In genomic region chr1:19854866-19855265, GRCh38 we compare ENCODE assay signal across 38 cellular contexts. TPM values are rescaled to one million over a fixed set of nuclear protein-coding genes. Genes with fewer than 3 reads are reported as not detected.
"Had no signal": no experiment of that assay in that cellular context is flagged by ENCODE, and none has a peak within 500 bp of the region (broad histone marks: within the 10 kb centered on the region; RNA-seq: fewer than 3 reads in every experiment).

No MANE protein-coding gene starts in this region.

- H3K9me3 Mint-ChIP-seq: activated CD4-positive, alpha-beta memory T cell treated with anti-CD3 and anti-CD28 coated beads, Interleukin-2, amount 10 ng/mL, durations not matched to agents 7 days and 5 days; activated CD4-positive, alpha-beta T cell treated with anti-CD3 and anti-CD28 coated beads, Interleukin-2, amount 10 ng/mL, durations not matched to agents 7 days and 5 days; activated naive CD4-positive, alpha-beta T cell treated with anti-CD3 and anti-CD28 coated beads, Interleukin-2, amount 10 ng/mL, durations not matched to agents 7 days and 5 days; activated naive CD4-positive, alpha-beta T cell treated with anti-CD3 and anti-CD28 coated beads, Interleukin-2, amount 50 U/mL, for 24 hours; activated naive CD8-positive, alpha-beta T cell treated with anti-CD3 and anti-CD28 coated beads, Interleukin-2, amount 10 ng/mL, durations not matched to agents 7 days and 5 days; activated naive CD8-positive, alpha-beta T cell treated with anti-CD3 and anti-CD28 coated beads, Interleukin-2, amount 50 U/mL, for 24 hours; activated T-cell treated with anti-CD3 and anti-CD28 coated beads, Interleukin-2, amount 50 U/mL, for 24 hours; activated T-helper 2 cell treated with anti-CD3 and anti-CD28 coated beads, Interferon-gamma antibody, Interleukin-2, Interleukin-4, amounts not matched to agents 10 μg/mL and 5 μg/mL and 100 μg/mL, durations not matched to agents 14 hours and 24 hours and 36 hours; brain; central memory CD8-positive, alpha-beta T cell; T-helper 1 cell treated with Interleukin-12 subunit alpha and Interleukin-12 subunit beta and Interleukin-4 antibody, amounts not matched to agents 30 μg/mL and 1 μg/mL, for 36 hours; T-helper 2 cell treated with Interferon-gamma antibody and Interleukin-4, amounts not matched to agents 5 μg/mL and 100 μg/mL, for 36 hours had no signal

- H3K4me1 ChIP-seq: ascending aorta had no signal

- H3K4me3 ChIP-seq: ascending aorta, cardiac muscle cell had no signal

- ATAC-seq: activated CD4-positive, alpha-beta T cell treated with anti-CD3 and anti-CD28 coated beads for 36 hours; activated CD4-positive, CD25-positive, alpha-beta regulatory T cell treated with anti-CD3 and anti-CD28 coated beads, Interleukin-2, amount 50 U/mL, for 24 hours; activated CD8-positive, alpha-beta memory T cell treated with anti-CD3 and anti-CD28 coated beads, Interleukin-2, amount 10 ng/mL, durations not matched to agents 7 days and 5 days; activated CD8-positive, alpha-beta T cell treated with anti-CD3 and anti-CD28 coated beads, Interleukin-2, amount 10 ng/mL, durations not matched to agents 7 days and 5 days; activated naive CD8-positive, alpha-beta T cell treated with anti-CD3 and anti-CD28 coated beads, Interleukin-2, amount 50 U/mL, for 24 hours had no signal

- H3K36me3 Mint-ChIP-seq: activated CD8-positive, alpha-beta memory T cell treated with anti-CD3 and anti-CD28 coated beads, Interleukin-2, amount 10 ng/mL, durations not matched to agents 7 days and 5 days; activated naive CD4-positive, alpha-beta T cell treated with anti-CD3 and anti-CD28 coated beads, Interleukin-2, amount 10 ng/mL, durations not matched to agents 7 days and 5 days; activated naive CD4-positive, alpha-beta T cell treated with anti-CD3 and anti-CD28 coated beads, Interleukin-2, amount 50 U/mL, for 24 hours; activated naive CD8-positive, alpha-beta T cell; activated naive CD8-positive, alpha-beta T cell treated with anti-CD3 and anti-CD28 coated beads, Interleukin-2, amount 10 ng/mL, durations not matched to agents 7 days and 5 days; brain had no signal

- H3K27ac ChIP-seq: ascending aorta, cardiac muscle cell, VCaP had no signal

- H3K4me1 Mint-ChIP-seq: activated CD4-positive, alpha-beta memory T cell treated with anti-CD3 and anti-CD28 coated beads, Interleukin-2, amount 10 ng/mL, durations not matched to agents 7 days and 5 days; activated CD4-positive, alpha-beta T cell treated with anti-CD3 and anti-CD28 coated beads for 36 hours; activated CD4-positive, alpha-beta T cell treated with anti-CD3 and anti-CD28 coated beads, Interleukin-2, amount 10 ng/mL, durations not matched to agents 7 days and 5 days; activated CD8-positive, alpha-beta memory T cell treated with anti-CD3 and anti-CD28 coated beads, Interleukin-2, amount 10 ng/mL, durations not matched to agents 7 days and 5 days; activated naive CD4-positive, alpha-beta T cell treated with anti-CD3 and anti-CD28 coated beads, Interleukin-2, amount 10 ng/mL, durations not matched to agents 7 days and 5 days; activated naive CD4-positive, alpha-beta T cell treated with anti-CD3 and anti-CD28 coated beads, Interleukin-2, amount 50 U/mL, for 24 hours; activated naive CD8-positive, alpha-beta T cell treated with anti-CD3 and anti-CD28 coated beads, Interleukin-2, amount 10 ng/mL, durations not matched to agents 7 days and 5 days; activated naive CD8-positive, alpha-beta T cell treated with anti-CD3 and anti-CD28 coated beads, Interleukin-2, amount 50 U/mL, for 24 hours; brain; central memory CD8-positive, alpha-beta T cell had no signal

- H3K27ac Mint-ChIP-seq: activated CD4-positive, alpha-beta memory T cell treated with anti-CD3 and anti-CD28 coated beads, Interleukin-2, amount 10 ng/mL, durations not matched to agents 7 days and 5 days; activated CD4-positive, alpha-beta T cell treated with anti-CD3 and anti-CD28 coated beads for 36 hours; activated CD4-positive, alpha-beta T cell treated with anti-CD3 and anti-CD28 coated beads, Interleukin-2, amount 10 ng/mL, durations not matched to agents 7 days and 5 days; activated CD8-positive, alpha-beta memory T cell treated with anti-CD3 and anti-CD28 coated beads, Interleukin-2, amount 10 ng/mL, durations not matched to agents 7 days and 5 days; activated CD8-positive, alpha-beta T cell treated with anti-CD3 and anti-CD28 coated beads, Interleukin-2, amount 10 ng/mL, durations not matched to agents 7 days and 5 days; activated naive CD4-positive, alpha-beta T cell treated with anti-CD3 and anti-CD28 coated beads, Interleukin-2, amount 10 ng/mL, durations not matched to agents 7 days and 5 days; activated naive CD4-positive, alpha-beta T cell treated with anti-CD3 and anti-CD28 coated beads, Interleukin-2, amount 50 U/mL, for 24 hours; activated naive CD8-positive, alpha-beta T cell; activated naive CD8-positive, alpha-beta T cell treated with anti-CD3 and anti-CD28 coated beads, Interleukin-2, amount 10 ng/mL, durations not matched to agents 7 days and 5 days; activated naive CD8-positive, alpha-beta T cell treated with anti-CD3 and anti-CD28 coated beads, Interleukin-2, amount 50 U/mL, for 24 hours; activated T-cell treated with anti-CD3 and anti-CD28 coated beads, Interleukin-2, amount 50 U/mL, for 24 hours; activated T-helper 2 cell treated with anti-CD3 and anti-CD28 coated beads, Interferon-gamma antibody, Interleukin-2, Interleukin-4, amounts not matched to agents 10 μg/mL and 5 μg/mL and 100 μg/mL, durations not matched to agents 14 hours and 24 hours and 36 hours; brain; T-helper 1 cell treated with Interleukin-12 subunit alpha and Interleukin-12 subunit beta and Interleukin-4 antibody, amounts not matched to agents 30 μg/mL and 1 μg/mL, for 36 hours; T-helper 2 cell treated with Interferon-gamma antibody and Interleukin-4, amounts not matched to agents 5 μg/mL and 100 μg/mL, for 36 hours had no signal

- H3K4me3 Mint-ChIP-seq: activated CD4-positive, alpha-beta memory T cell treated with anti-CD3 and anti-CD28 coated beads, Interleukin-2, amount 10 ng/mL, durations not matched to agents 7 days and 5 days; activated CD4-positive, alpha-beta T cell treated with anti-CD3 and anti-CD28 coated beads for 36 hours; activated CD4-positive, alpha-beta T cell treated with anti-CD3 and anti-CD28 coated beads, Interleukin-2, amount 10 ng/mL, durations not matched to agents 7 days and 5 days; activated CD8-positive, alpha-beta memory T cell treated with anti-CD3 and anti-CD28 coated beads, Interleukin-2, amount 10 ng/mL, durations not matched to agents 7 days and 5 days; activated CD8-positive, alpha-beta T cell treated with anti-CD3 and anti-CD28 coated beads, Interleukin-2, amount 10 ng/mL, durations not matched to agents 7 days and 5 days; activated naive CD4-positive, alpha-beta T cell treated with anti-CD3 and anti-CD28 coated beads, Interleukin-2, amount 10 ng/mL, durations not matched to agents 7 days and 5 days; activated naive CD4-positive, alpha-beta T cell treated with anti-CD3 and anti-CD28 coated beads, Interleukin-2, amount 50 U/mL, for 24 hours; activated naive CD8-positive, alpha-beta T cell; activated naive CD8-positive, alpha-beta T cell treated with anti-CD3 and anti-CD28 coated beads, Interleukin-2, amount 10 ng/mL, durations not matched to agents 7 days and 5 days; activated naive CD8-positive, alpha-beta T cell treated with anti-CD3 and anti-CD28 coated beads, Interleukin-2, amount 50 U/mL, for 24 hours; activated T-cell treated with anti-CD3 and anti-CD28 coated beads, Interleukin-2, amount 50 U/mL, for 24 hours; brain; central memory CD8-positive, alpha-beta T cell; T-helper 1 cell treated with Interleukin-12 subunit alpha and Interleukin-12 subunit beta and Interleukin-4 antibody, amounts not matched to agents 30 μg/mL and 1 μg/mL, for 36 hours; T-helper 2 cell treated with Interferon-gamma antibody and Interleukin-4, amounts not matched to agents 5 μg/mL and 100 μg/mL, for 36 hours had no signal

- DNase-seq: activated CD4-positive, alpha-beta memory T cell treated with anti-CD3 and anti-CD28 coated beads, Interleukin-2, amount 10 ng/mL, durations not matched to agents 7 days and 5 days; activated CD4-positive, alpha-beta T cell treated with anti-CD3 and anti-CD28 coated beads for 1 hour; activated CD4-positive, alpha-beta T cell treated with anti-CD3 and anti-CD28 coated beads for 36 hours; activated CD4-positive, alpha-beta T cell treated with anti-CD3 and anti-CD28 coated beads for 48 hours; activated CD4-positive, alpha-beta T cell treated with anti-CD3 and anti-CD28 coated beads, Interleukin-2, amount 10 ng/mL, durations not matched to agents 7 days and 5 days; activated CD4-positive, alpha-beta T cell treated with anti-CD3 and anti-CD28 coated beads, Interleukin-2, amount 50 U/mL, for 48 hours; activated CD4-positive, CD25-positive, alpha-beta regulatory T cell; activated CD8-positive, alpha-beta memory T cell treated with anti-CD3 and anti-CD28 coated beads for 24 hours; activated CD8-positive, alpha-beta memory T cell treated with anti-CD3 and anti-CD28 coated beads, Interleukin-2, amount 10 ng/mL, durations not matched to agents 7 days and 5 days; activated CD8-positive, alpha-beta memory T cell treated with anti-CD3 and anti-CD28 coated beads, Interleukin-2, amount 50 U/mL, for 48 hours; activated CD8-positive, alpha-beta T cell treated with anti-CD3 and anti-CD28 coated beads, Interleukin-2, amount 10 ng/mL, durations not matched to agents 7 days and 5 days; activated effector memory CD4-positive, alpha-beta T cell treated with Interleukin-2 at 50 U/mL for 16 hours; activated gamma-delta T cell; activated naive CD4-positive, alpha-beta T cell treated with anti-CD3 and anti-CD28 coated beads, Interleukin-2, amount 10 ng/mL, durations not matched to agents 7 days and 5 days; activated naive CD4-positive, alpha-beta T cell treated with Interleukin-2 at 50 U/mL for 16 hours; activated naive CD8-positive, alpha-beta T cell treated with anti-CD3 and anti-CD28 coated beads, Interleukin-2, amount 10 ng/mL, durations not matched to agents 7 days and 5 days; activated naive CD8-positive, alpha-beta T cell treated with anti-CD3 and anti-CD28 coated beads, Interleukin-2, amount 50 U/mL, for 24 hours; activated T-cell treated with anti-CD3 and anti-CD28 coated beads, Interleukin-2, amount 50 U/mL, for 24 hours; activated T-cell treated with anti-CD3 and anti-CD28 coated beads, Interleukin-2, amount 50 U/mL, for 48 hours; amygdala; anterior cingulate cortex; caudate nucleus; cerebellar nuclear complex; T-helper 2 cell; T-helper 9 cell had no signal

- H3K9me3 ChIP-seq: ascending aorta had no signal

- H3K27me3 ChIP-seq: ascending aorta had no signal

- H3K36me3 ChIP-seq: ascending aorta, cardiac muscle cell had no signal

RNA-seq across cellular contexts. Expression of gene RNF186, which starts 39.8 kb away (rescaled TPM):
- total RNA-seq: activated CD4-positive, alpha-beta memory T cell treated with anti-CD3 and anti-CD28 coated beads, Interleukin-2, amount 10 ng/mL, durations not matched to agents 7 days and 5 days; activated CD4-positive, alpha-beta T cell treated with anti-CD3 and anti-CD28 coated beads for 36 hours; activated CD4-positive, alpha-beta T cell treated with anti-CD3 and anti-CD28 coated beads, Interleukin-2, amount 10 ng/mL, durations not matched to agents 7 days and 5 days; activated CD8-positive, alpha-beta memory T cell treated with anti-CD3 and anti-CD28 coated beads, Interleukin-2, amount 10 ng/mL, durations not matched to agents 7 days and 5 days; activated CD8-positive, alpha-beta T cell treated with anti-CD3 and anti-CD28 coated beads, Interleukin-2, amount 10 ng/mL, durations not matched to agents 7 days and 5 days; activated naive CD8-positive, alpha-beta T cell treated with anti-CD3 and anti-CD28 coated beads, Interleukin-2, amount 10 ng/mL, durations not matched to agents 7 days and 5 days; activated T-helper 2 cell treated with anti-CD3 and anti-CD28 coated beads, Interferon-gamma antibody, Interleukin-2, Interleukin-4, amounts not matched to agents 10 μg/mL and 5 μg/mL and 100 μg/mL, durations not matched to agents 14 hours and 24 hours and 36 hours; ascending aorta; bronchial epithelial cell; cardiac muscle cell; chondrocyte had no signal
- polyA plus RNA-seq: cardiac muscle cell had no signal
